Comparison of ENCODE assay signal across 10 cellular contexts in the genomic region with DNA sequence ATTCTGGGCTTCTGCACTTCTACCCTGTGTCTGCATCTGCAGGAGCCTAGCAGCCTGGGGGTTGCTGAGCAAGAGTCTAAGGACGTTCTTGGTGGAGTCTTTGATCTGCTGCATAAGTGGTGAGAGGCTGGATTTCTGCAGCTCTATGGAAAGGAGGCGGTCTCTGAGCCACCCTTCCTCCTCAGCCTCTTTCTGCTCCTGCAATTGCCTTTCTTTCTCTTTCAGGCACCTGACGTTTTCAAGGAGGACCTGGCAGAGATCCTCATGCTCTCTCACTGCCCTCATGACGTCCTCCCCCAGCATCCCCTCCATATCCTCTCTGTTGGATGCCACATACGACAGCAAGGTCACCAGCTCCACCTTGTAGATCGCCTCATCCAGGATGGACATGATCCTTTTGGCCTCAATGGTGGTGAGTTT. TPM values are rescaled to one million over a fixed set of nuclear protein-coding genes. Genes with fewer than 3 reads are reported as not detected.
DNase-seq lines count a peak whose midpoint lies in the region; ATAC-seq and TF ChIP-seq lines count a peak whose summit lies in the region.
"Had no signal": no experiment of that assay in that cellular context is flagged by ENCODE, and none has a peak within 500 bp of the region (broad histone marks: within the 10 kb centered on the region; RNA-seq: fewer than 3 reads in every experiment).

No MANE protein-coding gene starts in this region.

- H3K27ac ChIP-seq in neutrophil (peak overlapping the region; percentile 89), prostate gland (no peak overlapping the region)

- CTCF ChIA-PET in activated CD4-positive, alpha-beta T cell treated with anti-CD3 and anti-CD28 coated beads for 36 hours (lab: Charles Lee) = interaction anchor here (0.6 to 2.5 kb wide), 6 partner anchors 11 to 21 kb away, joined by 3 to 10 read pairs (median 3); a partner anchor contains a TSS
- CTCF ChIA-PET in activated B cell treated with CpG ODN at 0.5 μM for 24 hours (lab: Charles Lee) = interaction anchor here (1.0 to 2.3 kb wide), 5 partner anchors 10 to 25 kb away, joined by 3 to 32 read pairs (median 7); a partner anchor contains a TSS

- peak overlapping the region; percentile 95 for H3K27ac Mint-ChIP-seq in activated CD4-positive, alpha-beta T cell treated with anti-CD3 and anti-CD28 coated beads for 36 hours
- H3K27ac Mint-ChIP-seq in activated B cell treated with CpG ODN at 0.5 μM for 24 hours = peak overlapping the region; percentile 98

- H3K4me3 ChIP-seq in neutrophil (ENCODE audit: low read depth in 1 of 2, low read length in 1 of 2) = peak overlapping the region; percentile 24 to 52
- H3K4me3 ChIP-seq in prostate gland = no peak overlapping the region

- 63% methylated on average over 6 of the region's 6 CpGs for WGBS in prostate gland

- H3K4me1 ChIP-seq in neutrophil (ENCODE audit: control insufficient read depth in 1 of 2, insufficient read depth in 1 of 2, low read depth in 1 of 2, low read length in 1 of 2) (peaks cover 35 to 67% of the 10 kb centered on the region in 2 experiments), prostate gland (replicated peaks) (no peaks in the 10 kb centered on the region)

- H3K36me3 Mint-ChIP-seq in activated CD4-positive, alpha-beta T cell treated with anti-CD3 and anti-CD28 coated beads for 36 hours (ENCODE audit: low read depth) = peaks cover 3% of the 10 kb centered on the region
- H3K36me3 Mint-ChIP-seq in activated B cell treated with CpG ODN at 0.5 μM for 24 hours (ENCODE audit: low read depth) = no peaks in the 10 kb centered on the region

- ATAC-seq in activated CD4-positive, alpha-beta T cell treated with anti-CD3 and anti-CD28 coated beads for 36 hours = peak; percentile 11
- ATAC-seq in HG03442 (IDR thresholded peaks at IDR 0.05; ENCODE audit: unreplicated experiment) (peak; percentile 3), activated B cell treated with CpG ODN at 0.5 μM for 24 hours (ENCODE audit: low read depth) (no peak)

- intact Hi-C loops in activated CD4-positive, alpha-beta T cell treated with anti-CD3 and anti-CD28 coated beads for 36 hours (cut with DNase I, micrococcal nuclease) = loop anchor here (1.0 to 5.0 kb wide), 5 partner anchors 14 to 55 kb away; a partner anchor contains a TSS
- intact Hi-C loops in activated B cell treated with CpG ODN at 0.5 μM for 24 hours (cut with micrococcal nuclease) = loop anchor here (1.0 kb wide), 5 partner anchors 10 to 26 kb away; a partner anchor contains a TSS
- intact Hi-C loops in prostate gland (cut with DNase I) = no loop called here

- H3K9me3 Mint-ChIP-seq in activated CD4-positive, alpha-beta T cell treated with anti-CD3 and anti-CD28 coated beads for 36 hours (ENCODE audit: low read depth) = no peaks in the 10 kb centered on the region
- H3K9me3 Mint-ChIP-seq in activated B cell treated with CpG ODN at 0.5 μM for 24 hours = no peaks in the 10 kb centered on the region

- TF ChIP-seq CTCF in activated B cell treated with CpG ODN at 0.5 μM for 24 hours (IDR thresholded peaks at IDR 0.05) = no peak
- no peak for TF ChIP-seq CTCF in neutrophil (IDR thresholded peaks at IDR 0.05)
- TF ChIP-seq CTCF in prostate gland (IDR thresholded peaks at IDR 0.05) = no peak

- no peaks in the 10 kb centered on the region for H3K27me3 Mint-ChIP-seq in activated CD4-positive, alpha-beta T cell treated with anti-CD3 and anti-CD28 coated beads for 36 hours
- no peaks in the 10 kb centered on the region for H3K27me3 Mint-ChIP-seq in activated B cell treated with CpG ODN at 0.5 μM for 24 hours

- POLR2A ChIA-PET in activated CD4-positive, alpha-beta T cell treated with anti-CD3 and anti-CD28 coated beads for 36 hours (lab: Charles Lee) = interaction anchor here (0.8 to 1.9 kb wide), 3 partner anchors 14 to 26 kb away, joined by 4 to 8 read pairs (median 7); a partner anchor contains a TSS
- POLR2A ChIA-PET in activated B cell treated with CpG ODN at 0.5 μM for 24 hours (lab: Charles Lee) = interaction anchor here (0.5 to 7.7 kb wide), 14 partner anchors 9 to 229 kb away, joined by 3 to 287 read pairs (median 4); a partner anchor contains a TSS

- H3K9me3 ChIP-seq in neutrophil (no peaks in the 10 kb centered on the region), prostate gland (no peaks in the 10 kb centered on the region)

- H3K36me3 ChIP-seq in neutrophil (no peaks in the 10 kb centered on the region), prostate gland (no peaks in the 10 kb centered on the region)

- no peak for TF ChIP-seq POLR2A in prostate gland (IDR thresholded peaks at IDR 0.05)

- DNase-seq in activated CD4-positive, alpha-beta T cell treated with anti-CD3 and anti-CD28 coated beads for 36 hours = peak; percentile 38
- no peak for DNase-seq in activated CD4-positive, alpha-beta T cell treated with anti-CD3 and anti-CD28 coated beads, Interleukin-2, amount 50 U/mL, for 4 hours
- no peak for DNase-seq in activated B cell treated with CpG ODN at 0.5 μM for 24 hours
- no peak for DNase-seq in SKM-1 (lab: John Stamatoyannopoulos, UW; ENCODE audit: unreplicated experiment)
- no peak for DNase-seq in prostate gland (ENCODE audit: low spot score)
- no peak for DNase-seq in globus pallidus (ENCODE audit: low spot score)
- DNase-seq: NCI-H748 treated with DMSO at 0.1 percent for 48 hours had no signal

- H3K4me3 Mint-ChIP-seq in activated CD4-positive, alpha-beta T cell treated with anti-CD3 and anti-CD28 coated beads for 36 hours = peak overlapping the region; percentile 31
- peak overlapping the region; percentile 76 for H3K4me3 Mint-ChIP-seq in activated B cell treated with CpG ODN at 0.5 μM for 24 hours

- H3K4me1 Mint-ChIP-seq in activated CD4-positive, alpha-beta T cell treated with anti-CD3 and anti-CD28 coated beads for 36 hours = peaks cover 54% of the 10 kb centered on the region
- peaks cover 74% of the 10 kb centered on the region for H3K4me1 Mint-ChIP-seq in activated B cell treated with CpG ODN at 0.5 μM for 24 hours

- no peaks in the 10 kb centered on the region for H3K27me3 ChIP-seq in neutrophil
- H3K27me3 ChIP-seq in prostate gland (replicated peaks; ENCODE audit: insufficient read depth) = no peaks in the 10 kb centered on the region

RNA-seq across cellular contexts. Expression of a gene that starts 13.6 kb away (rescaled TPM):
- 10 to 100 TPM; 35.5 to 37.0 TPM for total RNA-seq in activated CD4-positive, alpha-beta T cell treated with anti-CD3 and anti-CD28 coated beads for 36 hours
- 107 and 126 TPM in 2 replicates for total RNA-seq in activated B cell treated with CpG ODN at 0.5 μM for 24 hours
- 10 to 100 TPM; 52.6 to 65.3 TPM for total RNA-seq in prostate gland

RNA-seq across cellular contexts. Expression of a gene that starts 22.1 kb away (rescaled TPM):
- 10 to 100 TPM; 23.4 to 25.7 TPM for total RNA-seq in activated CD4-positive, alpha-beta T cell treated with anti-CD3 and anti-CD28 coated beads for 36 hours
- total RNA-seq in activated B cell treated with CpG ODN at 0.5 μM for 24 hours (15.5 and 18.2 TPM in 2 replicates), prostate gland (10 to 100 TPM; 29.0 to 39.7 TPM)

RNA-seq across cellular contexts. Expression of a gene that starts 22.4 kb away (rescaled TPM):
- total RNA-seq in activated CD4-positive, alpha-beta T cell treated with anti-CD3 and anti-CD28 coated beads for 36 hours = 100 to 1,000 TPM; 118 to 132 TPM
- total RNA-seq in activated B cell treated with CpG ODN at 0.5 μM for 24 hours = 115 TPM in 2 replicates
- 100 to 1,000 TPM in 1 of 2 donors, 10 to 100 TPM in 1; 66.3 to 119 TPM for total RNA-seq in prostate gland

RNA-seq across cellular contexts. Expression of a gene that starts 58.1 kb away (rescaled TPM):
- 1 to 10 TPM in 1 of 2 experiments, under 1 TPM in 1; 0.86 to 1.1 TPM for total RNA-seq in activated CD4-positive, alpha-beta T cell treated with anti-CD3 and anti-CD28 coated beads for 36 hours
- total RNA-seq in activated B cell treated with CpG ODN at 0.5 μM for 24 hours (0.88 and 1.1 TPM in 2 replicates), prostate gland (under 1 TPM in 1 of 2 donors, not detected in 1; 0.57 TPM)
- total RNA-seq: left lobe of liver had no signal

Comparison
In these comparisons a context has a peak if more than half of its experiments do, and no peak if none do; other contexts are left out.
1. H3K4me3 ChIP-seq: peak in neutrophil (2 of 2); none in prostate gland (0 of 2).